ENCODE assay signal across 5 cellular contexts in the genomic region with DNA sequence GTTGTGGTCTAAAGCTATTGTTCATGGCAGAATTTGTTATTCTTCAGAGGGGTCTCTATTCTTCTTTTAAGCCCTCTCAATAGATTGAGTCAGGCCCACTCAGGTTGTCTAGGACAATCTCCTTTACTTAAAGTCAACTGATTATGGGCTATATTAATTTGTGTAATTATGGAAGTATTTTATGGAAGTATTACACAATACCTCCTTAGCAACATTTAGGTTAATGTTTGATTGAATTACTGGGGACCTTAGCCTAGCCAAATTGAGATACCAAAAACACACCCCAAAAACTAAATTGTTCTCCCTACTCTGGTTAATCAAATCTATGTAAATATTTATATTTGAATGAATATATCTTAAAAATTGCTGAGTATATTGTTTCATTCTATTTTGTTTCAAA.
"Had no signal": no experiment of that assay in that cellular context is flagged by ENCODE, and none has a peak within 500 bp of the region (broad histone marks: within the 10 kb centered on the region; RNA-seq: fewer than 3 reads in every experiment).

No MANE protein-coding gene starts in this region.

- H3K4me2 ChIP-seq: KMS-11 had no signal

- H3K9ac ChIP-seq: KMS-11 had no signal

- FAIRE-seq: HTR-8/SVneo had no signal

- DNase-seq: KBM-7, KG1 had no signal

- H3K27ac ChIP-seq: HL-60, KMS-11 had no signal
